Comparison of ENCODE assay signal across 16 cellular contexts in genomic region chr12:112970391-112970790, GRCh38. TPM values are rescaled to one million over a fixed set of nuclear protein-coding genes. Genes with fewer than 3 reads are reported as not detected.
DNase-seq lines count a peak whose midpoint lies in the region; ATAC-seq, FAIRE-seq and TF ChIP-seq lines count a peak whose summit lies in the region.
"Had no signal": no experiment of that assay in that cellular context is flagged by ENCODE, and none has a peak within 500 bp of the region (broad histone marks: within the 10 kb centered on the region; RNA-seq: fewer than 3 reads in every experiment).

No MANE protein-coding gene starts in this region.

- no peak overlapping the region for H2AFZ ChIP-seq in K562 (ENCODE audit: low read depth, low read length)

- H3K9me1 ChIP-seq in K562 (ENCODE audit: control insufficient read depth, insufficient read depth, low read length): peaks cover 2% of the 10 kb centered on the region

- no peak for FAIRE-seq in K562 (lab: Jason Lieb, UNC)
- FAIRE-seq: A204.1, D721Med had no signal

- 0% methylated on average over 2 of the region's 2 CpGs for WGBS in K562 (ENCODE audit: insufficient coverage, low coverage, missing lambda C conversion rate)
- 64 to 84% methylated on average over 2 of the region's 2 CpGs for WGBS in body of pancreas, 2 donors

- in situ Hi-C loops in K562 (cut with MboI): no loop called here

- no peak for TF ChIP-seq EP300 in K562 (IDR thresholded peaks at IDR 0.05; ENCODE audit: low read length)

- ATAC-seq in K562: no peak
- no peak for ATAC-seq in body of pancreas

- H3K27ac ChIP-seq in BLaER1 (no peak overlapping the region; the same call in 1 of the 2 replicates), K562 (ENCODE audit: extremely low read depth, low read depth, low read length) (no peak overlapping the region), body of pancreas (no peak overlapping the region)
- H3K27ac ChIP-seq: HL-60 had no signal

- H3K9ac ChIP-seq in BLaER1: no peak overlapping the region
- no peak overlapping the region for H3K9ac ChIP-seq in K562 (ENCODE audit: insufficient read depth in 1 of 2, low read depth in 2 of 2, low read length in 2 of 2)

- H3K36me3 ChIP-seq in BLaER1: peaks cover 33% of the 10 kb centered on the region
- H3K36me3 ChIP-seq in K562 (ENCODE audit: control insufficient read depth, insufficient read depth, low read length): no peaks in the 10 kb centered on the region
- peaks cover 0 to 4% of the 10 kb centered on the region in 2 donors for H3K36me3 ChIP-seq in body of pancreas (replicated peaks in 1 of 2; ENCODE audit: insufficient read depth in 1 of 2, low read depth in 2 of 2)

- CTCF ChIA-PET in GM10248 (lab: Yijun Ruan, JAX): no interaction called here
- CTCF ChIA-PET in K562 (lab: Yijun Ruan, JAX; ENCODE audit: low intra/inter-chr PET ratio): no interaction called here

- DNase-seq in AG20443 (ENCODE audit: low spot score): peak; percentile 2
- DNase-seq in GM10248 (ENCODE audit: extremely low spot score): peak; percentile 2
- DNase-seq in K562 (ENCODE audit: extremely low read depth in 1 of 4, low spot score in 3 of 4): no peak
- DNase-seq in DMS 273 treated with DMSO at 0.1 percent for 48 hours (lab: John Stamatoyannopoulos, UW): no peak
- no peak for DNase-seq in body of pancreas
- DNase-seq in DMS53 (lab: John Stamatoyannopoulos, UW): no peak
- DNase-seq: ACHN, AML-193, Caco-2, DMS153, DMS79 treated with DMSO at 0.1 percent for 48 hours had no signal

- H3K4me1 ChIP-seq in BLaER1 (peaks cover 41% of the 10 kb centered on the region), K562 (replicated peaks in 1 of 2; ENCODE audit: control insufficient read depth in 2 of 2, insufficient read depth in 2 of 2, low read length in 2 of 2) (no peaks in the 10 kb centered on the region), body of pancreas (no peaks in the 10 kb centered on the region)
- H3K4me1 ChIP-seq: Caco-2, HAP-1 had no signal

- TF ChIP-seq CTCF in GM10248 (IDR thresholded peaks at IDR 0.05; ENCODE audit: control extremely low read depth, extremely low read depth, low read depth, missing control alignments) (no peak), K562 (IDR thresholded peaks at IDR 0.05 in 2 of 3, conservative IDR thresholded peaks at IDR 0.05 in 1 of 3; ENCODE audit: insufficient read depth in 2 of 3, low read depth in 1 of 3, low read length in 3 of 3) (no peak), body of pancreas (IDR thresholded peaks at IDR 0.05) (no peak)

- TF ChIP-seq RAD21 in K562 (CRISPR knock-in tag; conservative IDR thresholded peaks at IDR 0.05 in 1 of 2, IDR thresholded peaks at IDR 0.05 in 1 of 2): no peak

- H3K4me2 ChIP-seq in BLaER1 (peak overlapping the region; percentile 80), K562 (ENCODE audit: insufficient read depth, low read length) (no peak overlapping the region)

- POLR2A ChIA-PET in GM10248 (lab: Yijun Ruan, JAX) (no interaction called here), K562 (lab: Yijun Ruan, JAX) (no interaction called here)

- H3K79me2 ChIP-seq in K562 (ENCODE audit: control insufficient read depth, insufficient read depth, low read length): no peaks in the 10 kb centered on the region

- H3K27me3 ChIP-seq in BLaER1: no peaks in the 10 kb centered on the region
- peaks cover 0 to 40% of the 10 kb centered on the region in 2 experiments; a peak in 2 of 5 replicates for H3K27me3 ChIP-seq in K562 (ENCODE audit: control insufficient read depth in 2 of 2, insufficient read depth in 2 of 2, low read length in 2 of 2)
- no peaks in the 10 kb centered on the region for H3K27me3 ChIP-seq in body of pancreas

- H3K4me3 ChIP-seq in BLaER1 (no peak overlapping the region), K562 (no peak overlapping the region), body of pancreas (no peak overlapping the region)
- H3K4me3 ChIP-seq: HAP-1 had no signal

- BruUV-seq in K562 (replicated peaks; lab: Mats Ljungman, UMichigan): no TSS peak

- TF ChIP-seq POLR2A in K562 (conservative IDR thresholded peaks at IDR 0.05) (no peak), body of pancreas (IDR thresholded peaks at IDR 0.05) (no peak)

- H4K20me1 ChIP-seq in BLaER1: no peaks in the 10 kb centered on the region
- H4K20me1 ChIP-seq in K562 (replicated peaks; ENCODE audit: control insufficient read depth, insufficient read depth, low read length): no peaks in the 10 kb centered on the region

- intact Hi-C loops in K562 (cut with micrococcal nuclease): no loop called here
- intact Hi-C loops in body of pancreas (cut with DNase I): no loop called here

- H3K9me3 ChIP-seq in BLaER1: no peaks in the 10 kb centered on the region
- no peaks in the 10 kb centered on the region for H3K9me3 ChIP-seq in K562 (replicated peaks; ENCODE audit: control insufficient read depth, insufficient read depth, low read depth, low read length)
- H3K9me3 ChIP-seq in body of pancreas: no peaks in the 10 kb centered on the region
- H3K9me3 ChIP-seq: Caco-2, HAP-1 had no signal

TF ChIP-seq in K562, 482 proteins besides CTCF, POLR2A, EP300 and RAD21:
- peak; percentile 89 for TF ChIP-seq ZNF23 (CRISPR knock-in tag; IDR thresholded peaks at IDR 0.05)
- 0 out of 2 replicates have a peak, but pooled peaks have one; percentile 47 for TF ChIP-seq ZBTB17 (CRISPR knock-in tag; IDR thresholded peaks at IDR 0.05)
- TF ChIP-seq E2F6 (IDR thresholded peaks at IDR 0.05; ENCODE audit: borderline replicate concordance in 1 of 2, extremely low read depth in 1 of 2, insufficient read depth in 1 of 2, insufficient read length in 1 of 2, low read depth in 1 of 2, low read length in 1 of 2, poor library complexity in 1 of 2, severe bottlenecking in 1 of 2): no peak

RNA-seq across cellular contexts. Expression of gene OAS2, which starts 7.9 kb away (rescaled TPM):
- not detected in 2 replicates for total RNA-seq in K562 (2011; cell fraction: chromatin; rRNA removed; ENCODE audit: low replicate concordance)
- total RNA-seq in K562 (2011; cell fraction: nucleolus; rRNA removed): not detected in 2 replicates
- not detected in 2 replicates for total RNA-seq in K562 (2011; cell fraction: nucleoplasm; rRNA removed)
- total RNA-seq in K562 (2014; rRNA removed) (not detected in 2 replicates), K562 (2014; rRNA removed; fragmentation: Illumina TruSeq; extraction: Trizol) (not detected in 2 replicates), K562 (2015; rRNA removed; fragmentation: Illumina TruSeq; extraction: Trizol) (not detected in 2 replicates), K562 (2021) (0.13 and 0.22 TPM in 2 replicates), body of pancreas (1 to 10 TPM; 1.6 to 2.3 TPM)
- polyA plus RNA-seq in K562 (2011; rRNA removed) (not detected in 2 replicates), K562 (2014; fragmentation: Illumina TruSeq; extraction: Trizol) (0.14 TPM in 1 of 2 replicates, not detected in the other), K562 (2014; fragmentation: Nextera tagmentation; extraction: Ambion mirVana) (not detected), K562 (2014; rRNA removed) (0.85 TPM in 1 of 2 replicates, not detected in the other)
- not detected in 2 replicates for polyA plus RNA-seq in K562 (2011; cell fraction: cytosol; rRNA removed)
- not detected in 2 replicates for polyA plus RNA-seq in K562 (2011; cell fraction: nucleus; rRNA removed)
- polyA plus RNA-seq in K562 (2012): 0.03 TPM in 1 of 2 replicates, not detected in the other
- not detected in 2 replicates for polyA minus RNA-seq in K562 (2011; rRNA and poly(A)+ RNA removed)
- polyA minus RNA-seq in K562 (2011; cell fraction: cytosol; rRNA and poly(A)+ RNA removed): not detected in 2 replicates
- polyA minus RNA-seq in K562 (2011; cell fraction: nucleus; rRNA and poly(A)+ RNA removed): not detected in 2 replicates

RNA-seq across cellular contexts. Expression of gene OAS3, which starts 32.1 kb away (rescaled TPM):
- total RNA-seq in K562 (2011; cell fraction: chromatin; rRNA removed; ENCODE audit: low replicate concordance): 1.1 and 3.1 TPM in 2 replicates
- total RNA-seq in K562 (2011; cell fraction: nucleolus; rRNA removed): 1.7 and 1.8 TPM in 2 replicates
- 1.5 and 2.1 TPM in 2 replicates for total RNA-seq in K562 (2011; cell fraction: nucleoplasm; rRNA removed)
- total RNA-seq in K562 (2014; rRNA removed) (1.3 and 1.9 TPM in 2 replicates), K562 (2014; rRNA removed; fragmentation: Illumina TruSeq; extraction: Trizol) (0.69 and 0.77 TPM in 2 replicates), K562 (2015; rRNA removed; fragmentation: Illumina TruSeq; extraction: Trizol) (0.83 and 1.0 TPM in 2 replicates), K562 (2021) (1.9 and 4.3 TPM in 2 replicates), body of pancreas (10 to 100 TPM in 1 of 2 donors, 1 to 10 TPM in 1; 2.3 to 18.1 TPM)
- polyA plus RNA-seq in K562 (2011; rRNA removed) (0.67 and 0.91 TPM in 2 replicates), K562 (2014; fragmentation: Illumina TruSeq; extraction: Trizol) (1.7 and 2.0 TPM in 2 replicates), K562 (2014; fragmentation: Nextera tagmentation; extraction: Ambion mirVana) (under 1 TPM; 0.21 to 0.39 TPM), K562 (2014; rRNA removed) (0.82 and 1.7 TPM in 2 replicates)
- polyA plus RNA-seq in K562 (2011; cell fraction: cytosol; rRNA removed): 1.1 and 1.3 TPM in 2 replicates
- 0.87 and 1.5 TPM in 2 replicates for polyA plus RNA-seq in K562 (2011; cell fraction: nucleus; rRNA removed)
- 2.0 and 7.6 TPM in 2 replicates for polyA plus RNA-seq in K562 (2012)
- polyA minus RNA-seq in K562 (2011; rRNA and poly(A)+ RNA removed): 0.39 and 1.6 TPM in 2 replicates
- 0.73 and 0.76 TPM in 2 replicates for polyA minus RNA-seq in K562 (2011; cell fraction: cytosol; rRNA and poly(A)+ RNA removed)
- polyA minus RNA-seq in K562 (2011; cell fraction: nucleus; rRNA and poly(A)+ RNA removed): 1.00 and 1.5 TPM in 2 replicates

Comparison
In these comparisons a context has a peak if more than half of its experiments do, and no peak if none do; other contexts are left out.
1. DNase-seq: peak in AG20443 (single experiment) and GM10248 (single experiment); none in K562 (0 of 4), DMS 273 treated with DMSO at 0.1 percent for 48 hours (single experiment), body of pancreas (0 of 4) and DMS53 (single experiment).